23 cellular contexts compared by ENCODE assay signal in genomic region chr3:6452974-6453373, GRCh38.
DNase-seq lines count a peak whose midpoint lies in the region; ATAC-seq, FAIRE-seq and TF ChIP-seq lines count a peak whose summit lies in the region.
"Had no signal": no experiment of that assay in that cellular context is flagged by ENCODE, and none has a peak within 500 bp of the region (broad histone marks: within the 10 kb centered on the region; RNA-seq: fewer than 3 reads in every experiment).

No MANE protein-coding gene starts in this region.

- TF ChIP-seq CTCF in A549 (IDR thresholded peaks at IDR 0.05): no peak
- no peak for TF ChIP-seq CTCF in K562 (IDR thresholded peaks at IDR 0.05 in 2 of 3, conservative IDR thresholded peaks at IDR 0.05 in 1 of 3; ENCODE audit: insufficient read depth in 2 of 3, low read depth in 1 of 3, low read length in 3 of 3)
- no peak for TF ChIP-seq CTCF in left ventricle myocardium inferior (IDR thresholded peaks at IDR 0.05; ENCODE audit: borderline replicate concordance)

- intact Hi-C loops in K562 (cut with micrococcal nuclease) (loop anchor here (10.0 kb wide), 1 partner anchor 342 kb away; no protein-coding TSS in a partner anchor), left ventricle myocardium inferior (cut with micrococcal nuclease) (no loop called here)

- H3K9ac ChIP-seq in K562 (ENCODE audit: insufficient read depth in 1 of 2, low read depth in 2 of 2, low read length in 2 of 2): no peak overlapping the region
- H3K9ac ChIP-seq: BLaER1 treated with 17β-estradiol and CSF1 and Interleukin-3, amounts not matched to agents 10 nM and 100 nM had no signal

- H3K4me2 ChIP-seq in A549 (no peak overlapping the region), K562 (ENCODE audit: insufficient read depth, low read length) (no peak overlapping the region)
- H3K4me2 ChIP-seq: BLaER1 treated with 17β-estradiol and CSF1 and Interleukin-3, amounts not matched to agents 10 nM and 100 nM had no signal

- H3K27me3 ChIP-seq in K562 (ENCODE audit: control insufficient read depth in 2 of 2, insufficient read depth in 2 of 2, low read length in 2 of 2) (no peaks in the 10 kb centered on the region), left ventricle myocardium inferior (ENCODE audit: low read depth) (no peaks in the 10 kb centered on the region)
- H3K27me3 ChIP-seq: BLaER1 treated with 17β-estradiol and CSF1 and Interleukin-3, amounts not matched to agents 10 nM and 100 nM had no signal

- H3K4me1 ChIP-seq in A549 (no peaks in the 10 kb centered on the region), K562 (replicated peaks in 1 of 2; ENCODE audit: control insufficient read depth in 2 of 2, insufficient read depth in 2 of 2, low read length in 2 of 2) (no peaks in the 10 kb centered on the region), left ventricle myocardium inferior (no peaks in the 10 kb centered on the region)
- H3K4me1 ChIP-seq: Caco-2 had no signal

- H2AFZ ChIP-seq in K562 (ENCODE audit: low read depth, low read length): no peak overlapping the region

- TF ChIP-seq POLR2A in A549 (IDR thresholded peaks at IDR 0.05; ENCODE audit: low read length): no peak
- TF ChIP-seq POLR2A in GM12892 (IDR thresholded peaks at IDR 0.05; ENCODE audit: low read depth, low read length): no peak
- TF ChIP-seq POLR2A in K562 (conservative IDR thresholded peaks at IDR 0.05): no peak

- H3K36me3 ChIP-seq in K562 (ENCODE audit: control insufficient read depth, insufficient read depth, low read length) (no peaks in the 10 kb centered on the region), left ventricle myocardium inferior (no peaks in the 10 kb centered on the region)
- H3K36me3 ChIP-seq: BLaER1 treated with 17β-estradiol and CSF1 and Interleukin-3, amounts not matched to agents 10 nM and 100 nM had no signal

- POLR2A ChIA-PET in A549 (lab: Yijun Ruan, JAX) (no interaction called here), K562 (lab: Yijun Ruan, JAX) (no interaction called here)

- FAIRE-seq in A549 (lab: Jason Lieb, UNC) (no peak), GM12892 (lab: Jason Lieb, UNC) (peak; percentile 33), K562 (lab: Jason Lieb, UNC) (no peak)
- FAIRE-seq: A204.1, D721Med, GM12878, GM19239 had no signal

- no peaks in the 10 kb centered on the region for H4K20me1 ChIP-seq in K562 (replicated peaks; ENCODE audit: control insufficient read depth, insufficient read depth, low read length)
- H4K20me1 ChIP-seq: BLaER1 treated with 17β-estradiol and CSF1 and Interleukin-3, amounts not matched to agents 10 nM and 100 nM had no signal

- in situ Hi-C loops in K562 (cut with MboI): no loop called here

- no peak overlapping the region for H3K4me3 ChIP-seq in A549
- no peak overlapping the region for H3K4me3 ChIP-seq in K562
- no peak overlapping the region for H3K4me3 ChIP-seq in left ventricle myocardium inferior
- H3K4me3 ChIP-seq: BLaER1 treated with 17β-estradiol and CSF1 and Interleukin-3, amounts not matched to agents 10 nM and 100 nM; GM12878 had no signal

- 9% methylated on average over 1 of the region's 1 CpG for WGBS in A549 (ENCODE audit: missing lambda C conversion rate)
- 0% methylated on average over 1 of the region's 1 CpG for WGBS in K562 (ENCODE audit: insufficient coverage, low coverage, missing lambda C conversion rate)

- no peaks in the 10 kb centered on the region for H3K9me1 ChIP-seq in K562 (ENCODE audit: control insufficient read depth, insufficient read depth, low read length)

- H3K27ac ChIP-seq in A549: no peak overlapping the region
- no peak overlapping the region for H3K27ac ChIP-seq in K562 (ENCODE audit: extremely low read depth, low read depth, low read length)
- no peak overlapping the region for H3K27ac ChIP-seq in left ventricle myocardium inferior (replicated peaks)
- H3K27ac ChIP-seq: BLaER1 treated with 17β-estradiol and CSF1 and Interleukin-3, amounts not matched to agents 10 nM and 100 nM; C4-2B had no signal

- ATAC-seq in A549: no peak
- no peak for ATAC-seq in K562
- no peak for ATAC-seq in HG03439 (IDR thresholded peaks at IDR 0.05; ENCODE audit: unreplicated experiment)
- ATAC-seq: CD8-positive, alpha-beta T cell; GM12878 had no signal

- no peak for TF ChIP-seq EP300 in A549 (IDR thresholded peaks at IDR 0.05)
- no peak for TF ChIP-seq EP300 in K562 (IDR thresholded peaks at IDR 0.05; ENCODE audit: low read length)

- DNase-seq in A549 (ENCODE audit: low read depth in 1 of 2, low spot score in 1 of 2) (no peak), GM12892 (ENCODE audit: insufficient read length) (no peak), K562 (ENCODE audit: extremely low read depth in 1 of 4, low spot score in 3 of 4) (no peak), left ventricle myocardium inferior (no peak)
- DNase-seq: 8988T; AML-193; Caco-2; Calu3; CD4-positive, alpha-beta T cell; CD8-positive, alpha-beta T cell; DMS153; DMS53; DMS79; DND-41; EL; GDM1 had no signal

- H3K79me2 ChIP-seq in K562 (ENCODE audit: control insufficient read depth, insufficient read depth, low read length): no peaks in the 10 kb centered on the region

- no peak for TF ChIP-seq RAD21 in A549 (conservative IDR thresholded peaks at IDR 0.05 in 1 of 2, IDR thresholded peaks at IDR 0.05 in 1 of 2)
- no peak for TF ChIP-seq RAD21 in K562 (CRISPR knock-in tag; conservative IDR thresholded peaks at IDR 0.05 in 1 of 2, IDR thresholded peaks at IDR 0.05 in 1 of 2)

- H3K9me3 ChIP-seq in A549: no peaks in the 10 kb centered on the region
- H3K9me3 ChIP-seq in K562 (replicated peaks; ENCODE audit: control insufficient read depth, insufficient read depth, low read depth, low read length): no peaks in the 10 kb centered on the region
- H3K9me3 ChIP-seq in left ventricle myocardium inferior (replicated peaks): no peaks in the 10 kb centered on the region
- H3K9me3 ChIP-seq: BLaER1 treated with 17β-estradiol and CSF1 and Interleukin-3, amounts not matched to agents 10 nM and 100 nM; Caco-2 had no signal

- no TSS peak for BruUV-seq in K562 (replicated peaks; lab: Mats Ljungman, UMichigan)

- CTCF ChIA-PET in A549 (lab: Yijun Ruan, JAX): no interaction called here
- CTCF ChIA-PET in K562 (lab: Yijun Ruan, JAX; ENCODE audit: low intra/inter-chr PET ratio): no interaction called here

TF ChIP-seq in A549, 52 proteins besides CTCF, POLR2A, EP300 and RAD21:
- peak; percentile 65 for TF ChIP-seq MAFK (IDR thresholded peaks at IDR 0.05; ENCODE audit: partially characterized antibody)
- no peak for TF ChIP-seq MAX (IDR thresholded peaks at IDR 0.05)

TF ChIP-seq in K562, 482 proteins besides CTCF, POLR2A, EP300 and RAD21 (continues in another document):
- TF ChIP-seq ZNF785 (CRISPR knock-in tag; IDR thresholded peaks at IDR 0.05): no peak
- no peak for TF ChIP-seq ZNF436 (CRISPR knock-in tag; IDR thresholded peaks at IDR 0.05)
- no peak for TF ChIP-seq ZBTB40 (IDR thresholded peaks at IDR 0.05)
- TF ChIP-seq ZBTB40 (CRISPR knock-in tag; IDR thresholded peaks at IDR 0.05): no peak

Comparison
In these comparisons a context has a peak if more than half of its experiments do, and no peak if none do; other contexts are left out.
1. Of the 35 proteins assayed by ChIP-seq in both K562 and A549: peak only in K562: none; only in A549: MAFK; in both: none; in neither: 34.